ENCODE assay signal across 15 cellular contexts in the genomic region with DNA sequence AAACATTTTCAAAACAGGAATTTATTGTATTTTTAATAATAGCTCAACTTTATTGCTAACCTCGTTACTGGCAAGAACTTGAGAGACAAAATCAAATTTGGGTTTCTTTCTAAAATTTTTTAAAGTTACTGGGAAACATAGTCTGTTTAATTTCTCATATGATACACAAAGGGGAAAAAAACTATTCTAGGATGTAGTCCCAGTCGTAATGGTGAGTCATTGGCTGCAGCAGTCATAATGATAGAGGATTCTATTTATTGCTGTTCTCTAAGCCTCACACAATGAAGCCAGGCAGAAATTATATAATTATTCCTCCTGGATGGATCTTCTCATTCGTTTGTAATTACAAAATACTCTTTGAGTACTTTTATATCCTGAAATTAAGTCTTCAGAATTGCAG.
DNase-seq lines count a peak whose midpoint lies in the region; ATAC-seq and FAIRE-seq lines count a peak whose summit lies in the region.
"Had no signal": no experiment of that assay in that cellular context is flagged by ENCODE, and none has a peak within 500 bp of the region (broad histone marks: within the 10 kb centered on the region; RNA-seq: fewer than 3 reads in every experiment).

No MANE protein-coding gene starts in this region.

- FAIRE-seq in frontal cortex (lab: Jason Lieb, UNC): peak; percentile 72
- FAIRE-seq: G401.6 had no signal

- ATAC-seq in HG03139 (IDR thresholded peaks at IDR 0.05; ENCODE audit: unreplicated experiment): no peak
- no peak for ATAC-seq in GM21381 (IDR thresholded peaks at IDR 0.05; ENCODE audit: unreplicated experiment)
- ATAC-seq: left lobe of liver had no signal

- peak overlapping the region; percentile 44 for H3K27ac ChIP-seq in angular gyrus (ENCODE audit: low read depth, low read length)
- H3K27ac ChIP-seq: pancreas, tibial artery had no signal

- peak; percentile 14 for DNase-seq in NCI-H1694 treated with DMSO at 0.1 percent for 48 hours (lab: John Stamatoyannopoulos, UW)
- DNase-seq in NCI-H1694 (lab: John Stamatoyannopoulos, UW): no peak
- DNase-seq in frontal cortex (ENCODE audit: low spot score in 2 of 2): peak in 1 of 2 donors; percentile 33
- peak; percentile 76 for DNase-seq in stromal cell of bone marrow (ENCODE audit: low read depth)
- DNase-seq in D341Med (ENCODE audit: low spot score): no peak
- DNase-seq: 8988T; activated CD4-positive, alpha-beta T cell treated with anti-CD3 and anti-CD28 coated beads, Interleukin-2, amount 50 U/mL, for 48 hours; activated naive CD4-positive, alpha-beta T cell treated with anti-CD3 and anti-CD28 coated beads, Interleukin-2, amount 50 U/mL, for 16 hours; pancreas; tibial artery had no signal

Comparison
In these comparisons a context has a peak if more than half of its experiments do, and no peak if none do; other contexts are left out.
1. DNase-seq: peak in NCI-H1694 treated with DMSO at 0.1 percent for 48 hours (single experiment) and stromal cell of bone marrow (single experiment); none in NCI-H1694 (single experiment) and D341Med (single experiment).